Comparison of ENCODE assay signal across 21 cellular contexts in genomic region chr7:157558516-157558874, GRCh38.
"Had no signal": no experiment of that assay in that cellular context is flagged by ENCODE, and none has a peak within 500 bp of the region (broad histone marks: within the 10 kb centered on the region; RNA-seq: fewer than 3 reads in every experiment).

No MANE protein-coding gene starts in this region.

- H3K27ac Mint-ChIP-seq: activated CD4-positive, alpha-beta T cell treated with anti-CD3 and anti-CD28 coated beads, Interleukin-2, amount 10 ng/mL, durations not matched to agents 7 days and 5 days; activated naive CD4-positive, alpha-beta T cell treated with anti-CD3 and anti-CD28 coated beads for 36 hours; activated naive CD8-positive, alpha-beta T cell treated with anti-CD3 and anti-CD28 coated beads, Interleukin-2, amount 50 U/mL, for 24 hours; naive B cell; stimulated activated naive CD8-positive, alpha-beta T cell treated with anti-CD3 and anti-CD28 coated beads, Interleukin-15, amount 100 ng/mL, for 72 hours; type B pancreatic cell had no signal

- H3K27me3 ChIP-seq: brain microvascular endothelial cell, neutrophil had no signal

- H3K4me3 Mint-ChIP-seq: activated CD4-positive, alpha-beta T cell treated with anti-CD3 and anti-CD28 coated beads, Interleukin-2, amount 10 ng/mL, durations not matched to agents 7 days and 5 days; activated naive CD4-positive, alpha-beta T cell treated with anti-CD3 and anti-CD28 coated beads for 36 hours; activated naive CD8-positive, alpha-beta T cell treated with anti-CD3 and anti-CD28 coated beads, Interleukin-2, amount 50 U/mL, for 24 hours; central memory CD8-positive, alpha-beta T cell; naive B cell; stimulated activated naive CD8-positive, alpha-beta T cell treated with anti-CD3 and anti-CD28 coated beads, Interleukin-15, amount 100 ng/mL, for 72 hours; type B pancreatic cell had no signal

- H3K27me3 Mint-ChIP-seq: activated CD4-positive, alpha-beta T cell treated with anti-CD3 and anti-CD28 coated beads, Interleukin-2, amount 10 ng/mL, durations not matched to agents 7 days and 5 days; activated naive CD8-positive, alpha-beta T cell treated with anti-CD3 and anti-CD28 coated beads, Interleukin-2, amount 50 U/mL, for 24 hours; central memory CD8-positive, alpha-beta T cell; naive B cell; stimulated activated naive CD8-positive, alpha-beta T cell treated with anti-CD3 and anti-CD28 coated beads, Interleukin-15, amount 100 ng/mL, for 72 hours; type B pancreatic cell had no signal

- H3K9me3 ChIP-seq: mucosa of descending colon, neutrophil had no signal

- ATAC-seq: activated CD4-positive, CD25-positive, alpha-beta regulatory T cell treated with anti-CD3 and anti-CD28 coated beads, Interleukin-2, amount 50 U/mL, for 24 hours; activated naive CD8-positive, alpha-beta T cell treated with anti-CD3 and anti-CD28 coated beads, Interleukin-2, amount 50 U/mL, for 24 hours; mucosa of descending colon; SK-N-SH treated with all-trans-retinoic acid at 6 μM for 48 hours; stimulated activated naive CD8-positive, alpha-beta T cell treated with anti-CD3 and anti-CD28 coated beads, Interleukin-15, amount 100 ng/mL, for 72 hours had no signal

- H3K36me3 ChIP-seq: brain microvascular endothelial cell, neutrophil had no signal

- H3K4me1 Mint-ChIP-seq: activated CD4-positive, alpha-beta T cell treated with anti-CD3 and anti-CD28 coated beads, Interleukin-2, amount 10 ng/mL, durations not matched to agents 7 days and 5 days; activated naive CD8-positive, alpha-beta T cell treated with anti-CD3 and anti-CD28 coated beads, Interleukin-2, amount 50 U/mL, for 24 hours; central memory CD8-positive, alpha-beta T cell; stimulated activated naive CD8-positive, alpha-beta T cell treated with anti-CD3 and anti-CD28 coated beads, Interleukin-15, amount 100 ng/mL, for 72 hours had no signal

- DNase-seq: activated CD4-positive, alpha-beta T cell treated with anti-CD3 and anti-CD28 coated beads, Interleukin-2, amount 10 ng/mL, durations not matched to agents 7 days and 5 days; activated naive CD4-positive, alpha-beta T cell treated with anti-CD3 and anti-CD28 coated beads for 36 hours; activated naive CD8-positive, alpha-beta T cell treated with anti-CD3 and anti-CD28 coated beads, Interleukin-2, amount 50 U/mL, for 24 hours; anterior cingulate cortex; brain microvascular endothelial cell; erythroblast; foreskin melanocyte; mesenchymal stem cell; naive B cell; stimulated activated CD4-positive, alpha-beta T cell treated with anti-CD3 and anti-CD28 coated beads, Interleukin-15, amount 100 ng/mL, for 24 hours; stimulated activated CD4-positive, alpha-beta T cell treated with anti-CD3 and anti-CD28 coated beads, Interleukin-2, amount 100 ng/mL, for 48 hours; stimulated activated naive CD8-positive, alpha-beta T cell treated with anti-CD3 and anti-CD28 coated beads, Interleukin-15, amount 100 ng/mL, for 72 hours; T1000 had no signal

- H3K27ac ChIP-seq: brain microvascular endothelial cell, coronary artery, neutrophil, skin epidermis had no signal

- H3K4me3 ChIP-seq: coronary artery, mucosa of descending colon, skin epidermis had no signal

- H3K36me3 Mint-ChIP-seq: type B pancreatic cell had no signal
